In genomic region chr7:99196536-99197288, GRCh38 we compare ENCODE assay signal across 20 cellular contexts. TPM values are rescaled to one million over a fixed set of nuclear protein-coding genes. Genes with fewer than 3 reads are reported as not detected.
A peak's percentile ranks its signal among the peaks of the same experiment; 100 is the strongest.
DNase-seq lines count a peak whose midpoint lies in the region; ATAC-seq, FAIRE-seq and TF ChIP-seq lines count a peak whose summit lies in the region.
"Had no signal": no experiment of that assay in that cellular context is flagged by ENCODE, and none has a peak within 500 bp of the region (broad histone marks: within the 10 kb centered on the region; RNA-seq: fewer than 3 reads in every experiment).

No MANE protein-coding gene starts in this region.

- no peak overlapping the region for H3K4me3 Mint-ChIP-seq in astrocyte (ENCODE audit: unreplicated experiment)
- no peak overlapping the region for H3K4me3 Mint-ChIP-seq in T-helper 17 cell
- H3K4me3 Mint-ChIP-seq: activated naive CD8-positive, alpha-beta T cell; nephron progenitor cell had no signal

- intact Hi-C loops in IMR-90 (cut with micrococcal nuclease) = no loop called here

- H3K4me1 ChIP-seq in IMR-90 (ENCODE audit: control insufficient read depth, insufficient read depth, low read length) (peaks cover 4% of the 10 kb centered on the region), astrocyte (ENCODE audit: insufficient read depth, low read length) (peaks cover 27% of the 10 kb centered on the region)
- H3K4me1 ChIP-seq: heart right ventricle had no signal

- no peaks in the 10 kb centered on the region for H3K36me3 ChIP-seq in IMR-90 (ENCODE audit: control insufficient read depth, insufficient read depth, low read length)
- H3K36me3 ChIP-seq in astrocyte (ENCODE audit: insufficient read depth, low read length) = no peaks in the 10 kb centered on the region
- H3K36me3 ChIP-seq: BLaER1, heart right ventricle, tibial artery had no signal

- H3K79me2 ChIP-seq in astrocyte (ENCODE audit: insufficient read depth, low read length) = no peaks in the 10 kb centered on the region

- in situ Hi-C loops in IMR-90 (cut with MboI; ENCODE audit: low sequenced_read_pairs) = no loop called here

- dilution Hi-C loops in IMR-90 (cut with HindIII; ENCODE audit: low sequenced_read_pairs, unreplicated experiment) = no loop called here

- no CpG with 5 or more reads among the region's 5 CpGs for WGBS in IMR-90 (ENCODE audit: extremely low coverage in 2 of 2, insufficient read length in 1 of 2), 2 experiments

- peak overlapping the region in 1 of 2 experiments; percentile 39; a peak in 2 of 4 replicates for H4K8ac ChIP-seq in IMR-90 (ENCODE audit: low read depth in 2 of 2, low read length in 2 of 2)

- no peak for FAIRE-seq in astrocyte (lab: Jason Lieb, UNC)

- TF ChIP-seq CTCF in AG10803 (conservative IDR thresholded peaks at IDR 0.05; ENCODE audit: low read length) (no peak), IMR-90 (conservative IDR thresholded peaks at IDR 0.05; ENCODE audit: low read depth, low read length) (no peak), astrocyte (IDR thresholded peaks at IDR 0.05; ENCODE audit: insufficient read depth, low read depth, low read length) (no peak)

- H3K4me2 ChIP-seq in IMR-90 (ENCODE audit: low read depth, low read length) (peak overlapping the region; percentile 42; the same call in 1 of the 2 replicates), astrocyte (ENCODE audit: low read length) (peak overlapping the region; percentile 68)
- H3K4me2 ChIP-seq: BLaER1 had no signal

- peak overlapping the region; percentile 15 for H2BK5ac ChIP-seq in IMR-90 (ENCODE audit: low read depth, low read length, poor library complexity, severe bottlenecking)

- H4K5ac ChIP-seq in IMR-90 (ENCODE audit: low read depth, low read length) = no peak overlapping the region

- H3K36me3 Mint-ChIP-seq in astrocyte (ENCODE audit: low read depth, unreplicated experiment) = no peaks in the 10 kb centered on the region
- H3K36me3 Mint-ChIP-seq in T-helper 17 cell (ENCODE audit: low read depth) = no peaks in the 10 kb centered on the region

- no peak overlapping the region for H3K23ac ChIP-seq in IMR-90 (ENCODE audit: low read depth, low read length)

- peak overlapping the region; percentile 22; the same call in 1 of the 2 replicates for H3K14ac ChIP-seq in IMR-90 (replicated peaks; ENCODE audit: low read depth, low read length)

- peak overlapping the region; percentile 20; the same call in 1 of the 2 replicates for H2BK120ac ChIP-seq in IMR-90 (ENCODE audit: low read depth, low read length)

- peak overlapping the region; percentile 11; the same call in 1 of the 3 replicates for H2BK15ac ChIP-seq in IMR-90 (ENCODE audit: low read depth, low read length)

- POLR2A ChIA-PET in IMR-90 (lab: Charles Lee; ENCODE audit: unreplicated experiment) = no interaction called here

- CTCF ChIA-PET in IMR-90 (lab: Yijun Ruan, JAX) = interaction anchor here (0.7 to 1.0 kb wide), 2 partner anchors 12 to 97 kb away, joined by 3 to 5 read pairs; no protein-coding TSS in a partner anchor

- no peak overlapping the region for H2AK5ac ChIP-seq in IMR-90 (ENCODE audit: low read depth, low read length)

- peaks cover 2% of the 10 kb centered on the region; the same call in 1 of the 2 replicates for H3K9me3 ChIP-seq in IMR-90 (ENCODE audit: control insufficient read depth, insufficient read depth, low read length)
- H3K9me3 ChIP-seq in astrocyte (ENCODE audit: insufficient read depth, low read depth, low read length) = no peaks in the 10 kb centered on the region
- H3K9me3 ChIP-seq in T-helper 17 cell (ENCODE audit: control insufficient read depth, low read length, poor library complexity, severe bottlenecking) = no peaks in the 10 kb centered on the region

- peaks cover 3% of the 10 kb centered on the region for H3K9me3 Mint-ChIP-seq in astrocyte (ENCODE audit: unreplicated experiment)

- TF ChIP-seq RAD21 in IMR-90 (IDR thresholded peaks at IDR 0.05; ENCODE audit: low read length) = no peak

- peak overlapping the region; percentile 25; the same call in 1 of the 2 replicates for H3K4ac ChIP-seq in IMR-90 (ENCODE audit: low read depth, low read length)

- H3K9me1 ChIP-seq in IMR-90 (ENCODE audit: insufficient read depth, low read length) = peaks cover 11% of the 10 kb centered on the region

- H3K27ac Mint-ChIP-seq in astrocyte (ENCODE audit: unreplicated experiment) = peak overlapping the region; percentile 59
- no peak overlapping the region for H3K27ac Mint-ChIP-seq in T-helper 17 cell
- H3K27ac Mint-ChIP-seq: activated naive CD8-positive, alpha-beta T cell; nephron progenitor cell had no signal

- H3K4me3 ChIP-seq in AG10803 (ENCODE audit: low read length) (no peak overlapping the region), IMR-90 (ENCODE audit: insufficient read depth, low read depth, low read length) (no peak overlapping the region), astrocyte (ENCODE audit: insufficient read depth, low read depth, low read length) (no peak overlapping the region)
- H3K4me3 ChIP-seq: BLaER1, heart right ventricle, tibial artery had no signal

- H3K27me3 ChIP-seq in IMR-90 (ENCODE audit: control insufficient read depth, insufficient read depth, low read length) (no peaks in the 10 kb centered on the region), astrocyte (ENCODE audit: insufficient read depth, low read length) (no peaks in the 10 kb centered on the region)
- H3K27me3 ChIP-seq: BLaER1, tibial artery had no signal

- peaks cover 13% of the 10 kb centered on the region for H3K4me1 Mint-ChIP-seq in astrocyte (ENCODE audit: low read depth, unreplicated experiment)
- H3K4me1 Mint-ChIP-seq in T-helper 17 cell = no peaks in the 10 kb centered on the region
- H3K4me1 Mint-ChIP-seq: nephron progenitor cell had no signal

- H3K27ac ChIP-seq in IMR-90 (ENCODE audit: insufficient read depth, low read length) (no peak overlapping the region), astrocyte (ENCODE audit: low read depth, low read length) (peak overlapping the region; percentile 67)
- H3K27ac ChIP-seq: BLaER1, heart right ventricle, tibial artery had no signal

- DNase-seq in AG10803 (ENCODE audit: low read depth) (peak; percentile 17), IMR-90 (peak; percentile 55), astrocyte (ENCODE audit: low read depth) (peak; percentile 55), iris pigment epithelial cell (ENCODE audit: low read depth) (peak; percentile 24), NCI-H2081 (lab: John Stamatoyannopoulos, UW) (no peak), T-helper 17 cell (no peak), inferior parietal cortex (ENCODE audit: extremely low spot score) (no peak)
- DNase-seq in stimulated activated CD4-positive, alpha-beta T cell treated with anti-CD3 and anti-CD28 coated beads, Interleukin-4, amount 100 ng/mL, for 24 hours = no peak
- DNase-seq: activated CD4-positive, CD25-positive, alpha-beta regulatory T cell; central memory CD4-positive, alpha-beta T cell; heart right ventricle; NCI-H2081 treated with DMSO at 0.1 percent for 48 hours; nephron progenitor cell; stimulated activated CD4-positive, alpha-beta T cell treated with anti-CD3 and anti-CD28 coated beads, Interleukin-2, amount 100 ng/mL, for 24 hours; stimulated activated CD8-positive, alpha-beta memory T cell treated with anti-CD3 and anti-CD28 coated beads, Interleukin-4, amount 100 ng/mL, for 48 hours; tibial artery had no signal

- no peak overlapping the region for H3K9ac ChIP-seq in IMR-90 (ENCODE audit: low read depth, low read length)
- peak overlapping the region; percentile 38 for H3K9ac ChIP-seq in astrocyte (ENCODE audit: low read length)
- H3K9ac ChIP-seq: BLaER1 had no signal

- H4K91ac ChIP-seq in IMR-90 (ENCODE audit: insufficient read depth, low read depth, low read length) = peak overlapping the region; percentile 12; the same call in 1 of the 2 replicates

- no peak overlapping the region for H2AK9ac ChIP-seq in IMR-90 (replicated peaks; ENCODE audit: low read depth, low read length, poor library complexity)

- ATAC-seq in IMR-90 (ENCODE audit: low read depth) (no peak), T-helper 17 cell (no peak)
- ATAC-seq: HCT116, heart right ventricle, left lobe of liver had no signal

- no peak overlapping the region; the same call in 1 of the 2 replicates for H3K56ac ChIP-seq in IMR-90 (ENCODE audit: extremely low read depth, insufficient read depth, low read length)

- H4K20me1 ChIP-seq in IMR-90 (ENCODE audit: insufficient read depth, low read length) (no peaks in the 10 kb centered on the region), astrocyte (ENCODE audit: insufficient read depth, low read length) (no peaks in the 10 kb centered on the region)
- H4K20me1 ChIP-seq: BLaER1 had no signal

- H2BK20ac ChIP-seq in IMR-90 (ENCODE audit: low read depth, low read length) = peak overlapping the region; percentile 31; the same call in 1 of the 2 replicates

- H2AFZ ChIP-seq in IMR-90 (replicated peaks; ENCODE audit: low read length, poor library complexity) = no peak overlapping the region
- H2AFZ ChIP-seq in astrocyte (ENCODE audit: low read depth, low read length) = peak overlapping the region; percentile 53

- H3K27me3 Mint-ChIP-seq in astrocyte (ENCODE audit: low read depth, unreplicated experiment) (no peaks in the 10 kb centered on the region), T-helper 17 cell (peaks cover 15% of the 10 kb centered on the region)
- H3K27me3 Mint-ChIP-seq: activated naive CD8-positive, alpha-beta T cell had no signal

- no peak overlapping the region; the same call in 1 of the 2 replicates for H3K18ac ChIP-seq in IMR-90 (ENCODE audit: low read depth, low read length)

- H3K79me1 ChIP-seq in IMR-90 (ENCODE audit: low read depth in 1 of 2, low read length in 2 of 2) = no peaks in the 10 kb centered on the region

- BruUV-seq in IMR-90 (replicated peaks; lab: Mats Ljungman, UMichigan) = no TSS peak

- TF ChIP-seq POLR2A in IMR-90 (IDR thresholded peaks at IDR 0.05; ENCODE audit: low read depth, low read length) = no peak

TF ChIP-seq in IMR-90, 13 proteins besides CTCF, POLR2A, EP300 and RAD21 (continues in another document):
- TF ChIP-seq RCOR1 (IDR thresholded peaks at IDR 0.05; ENCODE audit: insufficient replicate concordance, low read length) = no peak
- no peak for TF ChIP-seq MXI1 (IDR thresholded peaks at IDR 0.05; ENCODE audit: borderline replicate concordance, low read depth, low read length)
- TF ChIP-seq MAFK (IDR thresholded peaks at IDR 0.05; ENCODE audit: low read depth, low read length) = no peak
- TF ChIP-seq CHD1 (IDR thresholded peaks at IDR 0.05; ENCODE audit: low read depth, low read length) = no peak
- no peak for TF ChIP-seq CEBPB (IDR thresholded peaks at IDR 0.05; ENCODE audit: low read depth, low read length)
- no peak for TF ChIP-seq MAZ (IDR thresholded peaks at IDR 0.05; ENCODE audit: borderline replicate concordance, low read depth, low read length)

RNA-seq across cellular contexts. Expression of gene KPNA7, which starts 11.2 kb away (rescaled TPM):
- total RNA-seq in IMR-90 (2012; rRNA removed) (not detected in 2 replicates), astrocyte (not detected in 2 replicates), T-helper 17 cell (not detected)
- polyA plus RNA-seq in IMR-90 (2012; rRNA removed) = not detected in 2 replicates
- polyA plus RNA-seq in IMR-90 (2012; cell fraction: cytosol; rRNA removed) = not detected in 2 replicates
- polyA plus RNA-seq in IMR-90 (2012; cell fraction: nucleus; rRNA removed; ENCODE audit: low replicate concordance) = not detected in 2 replicates
- total RNA-seq: heart right ventricle had no signal

RNA-seq across cellular contexts. Expression of gene SMURF1, which starts 52.8 kb away (rescaled TPM):
- 20.3 and 21.7 TPM in 2 replicates for total RNA-seq in IMR-90 (2012; rRNA removed)
- 13.3 and 13.4 TPM in 2 replicates for polyA plus RNA-seq in IMR-90 (2012; rRNA removed)
- polyA plus RNA-seq in IMR-90 (2012; cell fraction: cytosol; rRNA removed) = 6.4 and 8.0 TPM in 2 replicates
- polyA plus RNA-seq in IMR-90 (2012; cell fraction: nucleus; rRNA removed; ENCODE audit: low replicate concordance) = 24.1 and 44.4 TPM in 2 replicates
- 36.9 and 44.7 TPM in 2 replicates for total RNA-seq in astrocyte
- total RNA-seq in T-helper 17 cell = 10 to 100 TPM; 30.8 to 39.8 TPM

Comparison
In these comparisons a context has a peak if more than half of its experiments do, and no peak if none do; other contexts are left out.
1. DNase-seq: peak in AG10803 (single experiment), IMR-90 (single experiment), astrocyte (single experiment) and iris pigment epithelial cell (single experiment); none in stimulated activated CD4-positive, alpha-beta T cell treated with anti-CD3 and anti-CD28 coated beads, Interleukin-4, amount 100 ng/mL, for 24 hours (single experiment), NCI-H2081 (0 of 2), T-helper 17 cell (0 of 3) and inferior parietal cortex (single experiment).